In genomic region chr20:47479506-47479905, GRCh38 we compare ENCODE assay signal across 13 cellular contexts. TPM values are rescaled to one million over a fixed set of nuclear protein-coding genes. Genes with fewer than 3 reads are reported as not detected.
DNase-seq lines count a peak whose midpoint lies in the region; ATAC-seq, FAIRE-seq and TF ChIP-seq lines count a peak whose summit lies in the region.
"Had no signal": no experiment of that assay in that cellular context is flagged by ENCODE, and none has a peak within 500 bp of the region (broad histone marks: within the 10 kb centered on the region; RNA-seq: fewer than 3 reads in every experiment).

No MANE protein-coding gene starts in this region.

- no peak overlapping the region for H3K4me3 Mint-ChIP-seq in CD4-positive, CD25-positive, alpha-beta regulatory T cell
- H3K4me3 Mint-ChIP-seq in naive B cell = no peak overlapping the region
- H3K4me3 Mint-ChIP-seq: CD8-positive, alpha-beta memory T cell; natural killer cell treated with Interleukin-12 subunit alpha and Interleukin-12 subunit beta and Interleukin-15 and Interleukin-18, amount 100 ng/mL, for 72 hours had no signal

- H3K27ac ChIP-seq in CD4-positive, CD25-positive, alpha-beta regulatory T cell (ENCODE audit: insufficient read depth, low read length, poor library complexity, severe bottlenecking) = no peak overlapping the region
- no peak overlapping the region for H3K27ac ChIP-seq in K562 (ENCODE audit: extremely low read depth, low read depth, low read length)

- H3K79me2 ChIP-seq in K562 (ENCODE audit: control insufficient read depth, insufficient read depth, low read length) = no peaks in the 10 kb centered on the region

- no peak for TF ChIP-seq EP300 in K562 (IDR thresholded peaks at IDR 0.05; ENCODE audit: low read length)

- CTCF ChIA-PET in K562 (lab: Yijun Ruan, JAX; ENCODE audit: low intra/inter-chr PET ratio) = no interaction called here

- H3K4me1 Mint-ChIP-seq in CD4-positive, CD25-positive, alpha-beta regulatory T cell = peaks cover 0 to 9% (median 5%) of the 10 kb centered on the region in 4 donors
- H3K4me1 Mint-ChIP-seq in naive B cell = peaks cover 22 to 49% (median 25%) of the 10 kb centered on the region in 3 donors
- H3K4me1 Mint-ChIP-seq: CD8-positive, alpha-beta memory T cell had no signal

- in situ Hi-C loops in KBM-7 (cut with MboI; ENCODE audit: low pct_unique_long_range_greater_than_20kb, low sequenced_read_pairs) (no loop called here), K562 (cut with MboI) (no loop called here)

- no peaks in the 10 kb centered on the region for H3K27me3 ChIP-seq in CD4-positive, CD25-positive, alpha-beta regulatory T cell (ENCODE audit: control insufficient read depth, insufficient read depth, low read length)
- no peaks in the 10 kb centered on the region for H3K27me3 ChIP-seq in K562 (ENCODE audit: control insufficient read depth in 2 of 2, insufficient read depth in 2 of 2, low read length in 2 of 2)

- peak overlapping the region; percentile 45; the same call in 1 of the 2 replicates for H2AFZ ChIP-seq in K562 (ENCODE audit: low read depth, low read length)

- no peak overlapping the region for H3K4me2 ChIP-seq in K562 (ENCODE audit: insufficient read depth, low read length)

- POLR2A ChIA-PET in K562 (lab: Yijun Ruan, JAX) = no interaction called here

- BruUV-seq in K562 (replicated peaks; lab: Mats Ljungman, UMichigan) = no TSS peak

- no peak for TF ChIP-seq RAD21 in K562 (CRISPR knock-in tag; conservative IDR thresholded peaks at IDR 0.05 in 1 of 2, IDR thresholded peaks at IDR 0.05 in 1 of 2)

- TF ChIP-seq POLR2A in K562 (conservative IDR thresholded peaks at IDR 0.05) = no peak

- intact Hi-C loops in K562 (cut with micrococcal nuclease) = no loop called here

- no peak for ATAC-seq in CD4-positive, CD25-positive, alpha-beta regulatory T cell (ENCODE audit: low read depth in 2 of 2)
- ATAC-seq in K562 (peak; percentile 45; the same call in 1 of the 3 replicates), naive B cell (ENCODE audit: low read depth in 2 of 2) (no peak), HG03095 (IDR thresholded peaks at IDR 0.05; ENCODE audit: unreplicated experiment) (no peak), HG02642 (IDR thresholded peaks at IDR 0.05; ENCODE audit: poor library complexity, unreplicated experiment) (no peak)
- ATAC-seq: natural killer cell treated with Interleukin-12 subunit alpha and Interleukin-12 subunit beta and Interleukin-15 and Interleukin-18, amount 100 ng/mL, for 72 hours had no signal

- TF ChIP-seq CTCF in K562 (IDR thresholded peaks at IDR 0.05 in 2 of 3, conservative IDR thresholded peaks at IDR 0.05 in 1 of 3; ENCODE audit: insufficient read depth in 2 of 3, low read depth in 1 of 3, low read length in 3 of 3) = no peak

- H3K4me1 ChIP-seq in CD4-positive, CD25-positive, alpha-beta regulatory T cell (ENCODE audit: control insufficient read depth, insufficient read depth, low read length, poor library complexity, severe bottlenecking) = no peaks in the 10 kb centered on the region
- peaks cover 0 to 10% of the 10 kb centered on the region in 2 experiments; a peak in 4 of 5 replicates for H3K4me1 ChIP-seq in K562 (replicated peaks in 1 of 2; ENCODE audit: control insufficient read depth in 2 of 2, insufficient read depth in 2 of 2, low read length in 2 of 2)

- H4K20me1 ChIP-seq in K562 (replicated peaks; ENCODE audit: control insufficient read depth, insufficient read depth, low read length) = no peaks in the 10 kb centered on the region

- H3K4me3 ChIP-seq in CD4-positive, CD25-positive, alpha-beta regulatory T cell (ENCODE audit: low read depth, low read length) = no peak overlapping the region
- no peak overlapping the region for H3K4me3 ChIP-seq in K562

- no peaks in the 10 kb centered on the region for H3K9me3 Mint-ChIP-seq in CD4-positive, CD25-positive, alpha-beta regulatory T cell
- peaks cover 0 to 2% (median 0%) of the 10 kb centered on the region in 7 donors for H3K9me3 Mint-ChIP-seq in naive B cell
- H3K9me3 Mint-ChIP-seq: CD8-positive, alpha-beta memory T cell; natural killer cell treated with Interleukin-12 subunit alpha and Interleukin-12 subunit beta and Interleukin-15 and Interleukin-18, amount 100 ng/mL, for 72 hours had no signal

- H3K36me3 Mint-ChIP-seq in CD4-positive, CD25-positive, alpha-beta regulatory T cell = no peaks in the 10 kb centered on the region
- H3K36me3 Mint-ChIP-seq in naive B cell = no peaks in the 10 kb centered on the region
- H3K36me3 Mint-ChIP-seq: CD8-positive, alpha-beta memory T cell; natural killer cell treated with Interleukin-12 subunit alpha and Interleukin-12 subunit beta and Interleukin-15 and Interleukin-18, amount 100 ng/mL, for 72 hours had no signal

- H3K9ac ChIP-seq in K562 (ENCODE audit: insufficient read depth in 1 of 2, low read depth in 2 of 2, low read length in 2 of 2) = no peak overlapping the region

- H3K27ac Mint-ChIP-seq in CD4-positive, CD25-positive, alpha-beta regulatory T cell = peak overlapping the region; percentile 6 to 54 (median 24)
- peak overlapping the region in 4 of 6 donors; percentile 1 to 84 (median 8) for H3K27ac Mint-ChIP-seq in naive B cell

- no peaks in the 10 kb centered on the region for H3K9me3 ChIP-seq in CD4-positive, CD25-positive, alpha-beta regulatory T cell (ENCODE audit: control insufficient read depth in 2 of 2, low read length in 2 of 2)
- no peaks in the 10 kb centered on the region for H3K9me3 ChIP-seq in K562 (replicated peaks; ENCODE audit: control insufficient read depth, insufficient read depth, low read depth, low read length)

- no peaks in the 10 kb centered on the region for H3K27me3 Mint-ChIP-seq in CD4-positive, CD25-positive, alpha-beta regulatory T cell
- H3K27me3 Mint-ChIP-seq in naive B cell = no peaks in the 10 kb centered on the region
- H3K27me3 Mint-ChIP-seq: CD8-positive, alpha-beta memory T cell had no signal

- H3K9me1 ChIP-seq in K562 (ENCODE audit: control insufficient read depth, insufficient read depth, low read length) = no peaks in the 10 kb centered on the region

- no peaks in the 10 kb centered on the region for H3K36me3 ChIP-seq in CD4-positive, CD25-positive, alpha-beta regulatory T cell (ENCODE audit: control insufficient read depth, insufficient read depth, low read length)
- H3K36me3 ChIP-seq in K562 (ENCODE audit: control insufficient read depth, insufficient read depth, low read length) = no peaks in the 10 kb centered on the region

- DNase-seq in CD4-positive, CD25-positive, alpha-beta regulatory T cell = no peak
- DNase-seq in KBM-7 = peak; percentile 78
- DNase-seq in K562 (ENCODE audit: extremely low read depth in 1 of 4, low spot score in 3 of 4) = peak in 1 of 4 experiments; percentile 18
- DNase-seq in naive B cell = no peak
- no peak for DNase-seq in NCI-H2171 (lab: John Stamatoyannopoulos, UW)
- DNase-seq: activated CD4-positive, alpha-beta T cell treated with anti-CD3 and anti-CD28 coated beads, Interleukin-2, amount 50 U/mL, for 4 hours; CD8-positive, alpha-beta memory T cell; NCI-H1436 treated with DMSO at 0.1 percent for 48 hours; NCI-H524 treated with DMSO at 0.1 percent for 48 hours; stimulated activated CD4-positive, alpha-beta T cell treated with anti-CD3 and anti-CD28 coated beads, Interleukin-2, amount 100 ng/mL, for 24 hours had no signal

- FAIRE-seq in K562 (lab: Jason Lieb, UNC) = no peak

TF ChIP-seq in K562, 482 proteins besides CTCF, POLR2A, EP300 and RAD21 (continues in another document):
- TF ChIP-seq SOX6 (IDR thresholded peaks at IDR 0.05) = peak; percentile 94
- peak; percentile 38; the same call in 1 of the 2 replicates for TF ChIP-seq ZFX (CRISPR knock-in tag; IDR thresholded peaks at IDR 0.05)

RNA-seq across cellular contexts. Expression of gene NCOA3, which starts 22.2 kb away (rescaled TPM):
- total RNA-seq in CD4-positive, CD25-positive, alpha-beta regulatory T cell = 86.6 TPM
- polyA plus RNA-seq in CD4-positive, CD25-positive, alpha-beta regulatory T cell = 10 to 100 TPM; 21.4 to 32.3 (median 24.0) TPM
- total RNA-seq in K562 (2011; cell fraction: chromatin; rRNA removed; ENCODE audit: low replicate concordance) = 42.2 and 88.7 TPM in 2 replicates
- total RNA-seq in K562 (2011; cell fraction: nucleolus; rRNA removed) = 19.5 and 23.2 TPM in 2 replicates
- 36.6 and 49.6 TPM in 2 replicates for total RNA-seq in K562 (2011; cell fraction: nucleoplasm; rRNA removed)
- 12.1 and 12.4 TPM in 2 replicates for total RNA-seq in K562 (2014; rRNA removed)
- 16.1 and 19.6 TPM in 2 replicates for total RNA-seq in K562 (2014; rRNA removed; fragmentation: Illumina TruSeq; extraction: Trizol)
- 17.1 and 17.2 TPM in 2 replicates for total RNA-seq in K562 (2015; rRNA removed; fragmentation: Illumina TruSeq; extraction: Trizol)
- total RNA-seq in K562 (2021) = 15.3 and 17.0 TPM in 2 replicates
- 24.3 and 24.7 TPM in 2 replicates for polyA plus RNA-seq in K562 (2011; rRNA removed)
- 11.6 and 17.3 TPM in 2 replicates for polyA plus RNA-seq in K562 (2011; cell fraction: cytosol; rRNA removed)
- 34.8 and 45.8 TPM in 2 replicates for polyA plus RNA-seq in K562 (2011; cell fraction: nucleus; rRNA removed)
- 9.0 and 14.7 TPM in 2 replicates for polyA plus RNA-seq in K562 (2012)
- 12.5 and 14.4 TPM in 2 replicates for polyA plus RNA-seq in K562 (2014; fragmentation: Illumina TruSeq; extraction: Trizol)
- polyA plus RNA-seq in K562 (2014; fragmentation: Nextera tagmentation; extraction: Ambion mirVana) = 1 to 10 TPM; 3.2 to 4.7 TPM
- 11.6 and 12.2 TPM in 2 replicates for polyA plus RNA-seq in K562 (2014; rRNA removed)
- 37.1 and 46.6 TPM in 2 replicates for polyA minus RNA-seq in K562 (2011; rRNA and poly(A)+ RNA removed)
- 16.8 and 20.7 TPM in 2 replicates for polyA minus RNA-seq in K562 (2011; cell fraction: cytosol; rRNA and poly(A)+ RNA removed)
- 13.1 and 32.8 TPM in 2 replicates for polyA minus RNA-seq in K562 (2011; cell fraction: nucleus; rRNA and poly(A)+ RNA removed)
- polyA plus RNA-seq in naive B cell (ENCODE audit: low read depth in 6 of 6) = 10 to 100 TPM; 22.7 to 70.9 (median 54.1) TPM
